Comparison of ENCODE assay signal across 8 cellular contexts in the genomic region with DNA sequence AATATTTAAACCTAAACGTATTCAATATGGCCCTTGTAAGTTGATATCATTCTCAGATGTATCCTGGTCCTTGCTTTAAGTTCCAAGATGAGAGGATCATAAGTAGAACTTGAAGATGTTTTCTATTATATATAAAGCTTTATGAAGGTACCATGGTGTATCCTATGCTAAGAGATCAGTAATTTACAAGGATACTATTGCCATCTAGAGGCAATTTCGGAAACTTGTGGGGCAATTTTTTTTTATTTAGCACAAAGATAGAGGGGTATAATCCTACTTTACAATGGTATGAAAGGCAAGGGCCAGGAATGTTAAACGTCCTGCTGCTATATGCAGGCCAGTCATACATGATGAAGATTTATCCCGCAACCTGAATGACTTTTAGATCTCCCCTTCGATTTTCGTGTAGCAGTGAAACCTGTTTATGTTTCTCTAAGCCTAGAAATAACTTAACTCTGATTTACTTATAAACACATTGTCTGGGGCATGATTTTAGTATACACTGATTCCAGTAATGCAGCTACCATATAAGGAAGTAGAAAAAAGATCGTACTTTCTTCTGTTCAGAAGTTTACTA. TPM values are rescaled to one million over a fixed set of nuclear protein-coding genes. Genes with fewer than 3 reads are reported as not detected.
DNase-seq lines count a peak whose midpoint lies in the region; ATAC-seq and TF ChIP-seq lines count a peak whose summit lies in the region.

No MANE protein-coding gene starts in this region.

- ATAC-seq in GM19035 (IDR thresholded peaks at IDR 0.05; ENCODE audit: unreplicated experiment) (peak; percentile 69), HG03442 (IDR thresholded peaks at IDR 0.05; ENCODE audit: unreplicated experiment) (peak; percentile 88), mucosa of descending colon (peak; percentile 23), HG02623 (IDR thresholded peaks at IDR 0.05; ENCODE audit: unreplicated experiment) (no peak)

- H3K4me3 Mint-ChIP-seq in activated naive CD4-positive, alpha-beta T cell treated with anti-CD3 and anti-CD28 coated beads for 36 hours = no peak overlapping the region

- DNase-seq in CD1c-positive myeloid dendritic cell (ENCODE audit: extremely low spot score) (peak; percentile 55), NCI-H526 (lab: John Stamatoyannopoulos, UW) (peak; percentile 14 to 70), dermis microvascular lymphatic vessel endothelial cell (ENCODE audit: low read depth in 2 of 2) (peak; percentile 31 to 54), mucosa of descending colon (peak in 1 of 3 donors; percentile 13)
- DNase-seq in activated naive CD4-positive, alpha-beta T cell treated with anti-CD3 and anti-CD28 coated beads for 36 hours = no peak

- no peaks in the 10 kb centered on the region for H3K4me1 ChIP-seq in mucosa of descending colon (ENCODE audit: low read depth)

- H3K27ac Mint-ChIP-seq in activated naive CD4-positive, alpha-beta T cell treated with anti-CD3 and anti-CD28 coated beads for 36 hours = no peak overlapping the region

- H3K4me1 Mint-ChIP-seq in activated naive CD4-positive, alpha-beta T cell treated with anti-CD3 and anti-CD28 coated beads for 36 hours (ENCODE audit: low read depth) = no peaks in the 10 kb centered on the region

- no peaks in the 10 kb centered on the region for H3K36me3 Mint-ChIP-seq in activated naive CD4-positive, alpha-beta T cell treated with anti-CD3 and anti-CD28 coated beads for 36 hours (ENCODE audit: low read depth)

- H3K9me3 Mint-ChIP-seq in activated naive CD4-positive, alpha-beta T cell treated with anti-CD3 and anti-CD28 coated beads for 36 hours = no peaks in the 10 kb centered on the region

- peaks cover 7% of the 10 kb centered on the region for H3K27me3 Mint-ChIP-seq in activated naive CD4-positive, alpha-beta T cell treated with anti-CD3 and anti-CD28 coated beads for 36 hours (ENCODE audit: low read depth)

- H3K4me3 ChIP-seq in mucosa of descending colon = no peak overlapping the region

- intact Hi-C loops in mucosa of descending colon (cut with DNase I, micrococcal nuclease) = loop anchor here in 1 of 2 donors (5.0 kb wide), 1 partner anchor 125 kb away; no protein-coding TSS in a partner anchor
- intact Hi-C loops in activated naive CD4-positive, alpha-beta T cell treated with anti-CD3 and anti-CD28 coated beads for 36 hours (cut with micrococcal nuclease) = loop anchor here (1.0 to 5.0 kb wide), 2 partner anchors 127 to 195 kb away; no protein-coding TSS in a partner anchor

- CTCF ChIA-PET in activated naive CD4-positive, alpha-beta T cell treated with anti-CD3 and anti-CD28 coated beads for 36 hours (lab: Charles Lee) = interaction anchor here (0.9 to 2.0 kb wide), 8 partner anchors 12 to 146 kb away, joined by 3 to 8 read pairs (median 4); no protein-coding TSS in a partner anchor

- TF ChIP-seq CTCF in mucosa of descending colon (IDR thresholded peaks at IDR 0.05) = no peak

- no peaks in the 10 kb centered on the region for H3K9me3 ChIP-seq in mucosa of descending colon

- no peaks in the 10 kb centered on the region for H3K36me3 ChIP-seq in mucosa of descending colon (ENCODE audit: low read depth)

RNA-seq across cellular contexts. Expression of a gene that starts 2.5 kb away (rescaled TPM):
- total RNA-seq in dermis microvascular lymphatic vessel endothelial cell (not detected in 2 replicates), mucosa of descending colon (not detected)
- not detected for total RNA-seq in activated naive CD4-positive, alpha-beta T cell treated with anti-CD3 and anti-CD28 coated beads for 36 hours

RNA-seq across cellular contexts. Expression of a gene that starts 49.4 kb away (rescaled TPM):
- total RNA-seq in dermis microvascular lymphatic vessel endothelial cell = 1.8 and 2.4 TPM in 2 replicates
- total RNA-seq in mucosa of descending colon = 10 to 100 TPM in 1 of 3 donors, 1 to 10 TPM in 2; 2.2 to 10.2 (median 3.6) TPM
- 1 to 10 TPM; 2.6 to 2.8 TPM for total RNA-seq in activated naive CD4-positive, alpha-beta T cell treated with anti-CD3 and anti-CD28 coated beads for 36 hours
